20 cellular contexts compared by ENCODE assay signal in the genomic region with DNA sequence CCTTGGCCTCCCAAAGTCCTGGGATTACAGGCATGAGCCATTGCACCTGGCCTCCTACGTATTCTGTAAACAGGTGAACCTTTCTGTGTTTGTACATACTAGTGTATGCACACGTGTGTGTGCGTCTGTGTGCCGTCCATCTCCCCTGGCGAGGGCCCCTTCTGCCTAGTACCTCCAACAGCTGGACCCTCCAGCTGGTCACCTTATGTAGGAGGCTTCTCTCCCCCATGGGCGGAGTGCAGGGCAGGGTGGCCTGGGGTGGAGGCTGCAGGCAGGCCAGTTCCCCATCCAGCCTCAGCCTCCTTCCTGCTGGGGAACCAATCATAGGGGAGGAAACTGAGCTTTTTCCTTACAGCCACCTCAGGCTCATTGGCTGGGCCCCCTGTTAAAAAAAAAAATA. TPM values are rescaled to one million over a fixed set of nuclear protein-coding genes. Genes with fewer than 3 reads are reported as not detected.
DNase-seq lines count a peak whose midpoint lies in the region; ATAC-seq and TF ChIP-seq lines count a peak whose summit lies in the region.
"Had no signal": no experiment of that assay in that cellular context is flagged by ENCODE, and none has a peak within 500 bp of the region (broad histone marks: within the 10 kb centered on the region; RNA-seq: fewer than 3 reads in every experiment).

No MANE protein-coding gene starts in this region.

- H3K36me3 ChIP-seq in right atrium auricular region = no peaks in the 10 kb centered on the region
- H3K36me3 ChIP-seq in spleen = peaks cover 0 to 7% (median 0%) of the 10 kb centered on the region in 6 donors
- H3K36me3 ChIP-seq: HAP-1 had no signal

- H3K27me3 ChIP-seq in right atrium auricular region = no peaks in the 10 kb centered on the region
- H3K27me3 ChIP-seq in spleen (replicated peaks in 1 of 7) = peaks cover 0 to 6% (median 0%) of the 10 kb centered on the region in 7 donors

- intact Hi-C loops in cardiac septum (cut with DNase I) = no loop called here
- intact Hi-C loops in spleen (cut with DNase I; ENCODE audit: low total_unique reads) = no loop called here

- no peak for TF ChIP-seq POLR2A in spleen (IDR thresholded peaks at IDR 0.05)

- H3K4me1 ChIP-seq in right atrium auricular region = peaks cover 0 to under 1% of the 10 kb centered on the region in 2 donors
- H3K4me1 ChIP-seq in spleen = peaks cover 0 to 20% (median 8%) of the 10 kb centered on the region in 6 donors
- H3K4me1 ChIP-seq: Caco-2, HAP-1 had no signal

- H3K9me3 ChIP-seq in right atrium auricular region (no peaks in the 10 kb centered on the region), spleen (peaks cover 0 to 11% (median 0%) of the 10 kb centered on the region in 8 donors)
- H3K9me3 ChIP-seq: HAP-1 had no signal

- 87 to 93% (median 89%) methylated on average over 6 of the region's 6 CpGs for WGBS in spleen, 5 donors

- no peak overlapping the region for H3K27ac ChIP-seq in right atrium auricular region
- peak overlapping the region in 1 of 8 donors; percentile 34 for H3K27ac ChIP-seq in spleen
- H3K27ac ChIP-seq: C4-2B, GM23248, HL-60 had no signal

- H3K4me3 ChIP-seq in right atrium auricular region (no peak overlapping the region), spleen (no peak overlapping the region)
- H3K4me3 ChIP-seq: GM23248, HAP-1 had no signal

- peak; percentile 14 for DNase-seq in cardiac septum (ENCODE audit: low spot score)
- DNase-seq in right atrium auricular region (ENCODE audit: low spot score) = no peak
- peak; percentile 1 for DNase-seq in Daoy (ENCODE audit: low read depth)
- no peak for DNase-seq in left lobe of liver (ENCODE audit: low spot score)
- DNase-seq in spleen = peak; percentile 42
- no peak for DNase-seq in kidney glomerular epithelial cell (lab: John Stamatoyannopoulos, UW)
- DNase-seq in mucosa of gallbladder (ENCODE audit: low spot score) = no peak
- DNase-seq: AML-193; CD4-positive, alpha-beta T cell; DMS79 treated with DMSO at 0.1 percent for 48 hours; EL; GM23248 had no signal

- TF ChIP-seq CTCF in right atrium auricular region (IDR thresholded peaks at IDR 0.05) (no peak), spleen (IDR thresholded peaks at IDR 0.05 in 8 of 11, conservative IDR thresholded peaks at IDR 0.05 in 3 of 11) (no peak)

- ATAC-seq in left lobe of liver = peak; percentile 25

RNA-seq across cellular contexts. Expression of gene DOC2B, which starts 24.4 kb away (rescaled TPM):
- total RNA-seq in cardiac septum = 6.4 TPM
- 1 to 10 TPM; 2.4 to 2.6 TPM for total RNA-seq in right atrium auricular region
- 3.7 and 8.5 TPM in 2 replicates for total RNA-seq in Daoy (2014; rRNA removed; shearing (Covaris generic))
- total RNA-seq in left lobe of liver = 0.68 TPM
- total RNA-seq in spleen = 10 to 100 TPM in 3 of 7 donors, 1 to 10 TPM in 4; 3.0 to 17.0 (median 7.5) TPM
- polyA plus RNA-seq in spleen = 1 to 10 TPM in 2 of 3 donors, under 1 TPM in 1; 0.91 to 3.1 (median 1.1) TPM
- 4.5 TPM for total RNA-seq in mucosa of gallbladder
- total RNA-seq: Caco-2, G401, GM23248, H4, HT1080 had no signal
- polyA plus RNA-seq: BJ had no signal

Comparison
In these comparisons a context has a peak if more than half of its experiments do, and no peak if none do; other contexts are left out.
1. DNase-seq: peak in cardiac septum (single experiment), Daoy (single experiment) and spleen (single experiment); none in right atrium auricular region (single experiment), left lobe of liver (single experiment), kidney glomerular epithelial cell (single experiment) and mucosa of gallbladder (single experiment).